10 cellular contexts compared by ENCODE assay signal in the genomic region with DNA sequence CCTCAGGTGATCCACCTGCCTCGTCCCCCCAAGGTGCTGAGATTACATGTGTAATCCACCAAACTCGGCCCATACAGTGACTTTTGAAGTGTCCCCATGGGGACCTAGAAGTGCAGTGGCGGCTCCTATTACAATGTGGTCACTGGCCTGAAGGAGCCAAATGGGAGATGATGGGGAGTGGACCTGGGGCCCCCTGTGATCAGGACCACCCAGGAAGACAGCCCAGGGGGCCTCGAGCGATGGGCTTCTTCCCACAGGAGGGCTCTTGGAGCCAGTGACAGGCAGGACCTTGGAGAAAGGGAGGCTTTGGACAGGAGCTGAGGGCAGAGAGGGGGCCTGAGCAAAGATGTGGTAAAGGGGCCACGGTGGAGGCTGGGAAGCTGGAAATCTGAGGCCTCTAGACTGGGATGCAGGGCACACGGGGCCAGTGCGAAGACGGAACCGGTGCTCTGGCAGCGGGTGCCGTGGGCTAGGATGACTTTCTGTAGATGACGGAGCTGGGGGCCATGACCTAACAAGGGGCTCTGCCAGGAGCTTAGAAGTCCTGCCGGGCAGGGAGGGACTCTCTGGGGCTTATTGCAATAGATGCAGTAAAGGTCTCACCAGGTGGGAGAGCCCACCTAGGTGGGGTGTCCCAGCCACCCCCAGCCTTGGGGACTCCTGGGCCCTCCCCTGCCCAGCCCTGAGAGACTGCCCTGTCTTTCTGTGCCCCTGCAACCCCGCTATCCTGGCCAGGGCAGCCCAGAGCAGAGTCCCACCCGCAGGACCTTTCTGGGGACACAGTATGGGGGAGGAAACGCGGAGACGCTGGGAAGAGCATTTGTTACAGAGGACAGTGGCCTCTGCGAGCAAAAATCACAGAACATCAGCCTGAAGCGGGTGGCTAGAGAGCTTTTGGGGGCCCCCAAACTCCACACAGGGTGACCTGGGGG. TPM values are rescaled to one million over a fixed set of nuclear protein-coding genes. Genes with fewer than 3 reads are reported as not detected.
DNase-seq lines count a peak whose midpoint lies in the region; ATAC-seq, FAIRE-seq and TF ChIP-seq lines count a peak whose summit lies in the region.
"Had no signal": no experiment of that assay in that cellular context is flagged by ENCODE, and none has a peak within 500 bp of the region (broad histone marks: within the 10 kb centered on the region; RNA-seq: fewer than 3 reads in every experiment).

No MANE protein-coding gene starts in this region.

- H3K36me3 Mint-ChIP-seq in Caco-2 (ENCODE audit: insufficient read depth, unreplicated experiment): peaks cover 8% of the 10 kb centered on the region

- no TSS peak for BruUV-seq in Caco-2 (replicated peaks; lab: Mats Ljungman, UMichigan)

- H3K27me3 ChIP-seq in Caco-2 (replicated peaks; ENCODE audit: control insufficient read depth, insufficient read depth, low read length) (no peaks in the 10 kb centered on the region), OCI-LY3 (ENCODE audit: low read depth, low read length) (no peaks in the 10 kb centered on the region), esophagus muscularis mucosa (no peaks in the 10 kb centered on the region), pancreas (no peaks in the 10 kb centered on the region)
- H3K27me3 ChIP-seq: adrenal gland had no signal

- peaks cover 7% of the 10 kb centered on the region for H3K4me1 Mint-ChIP-seq in Caco-2 (ENCODE audit: low read depth, unreplicated experiment)

- CTCF ChIA-PET in Caco-2 (lab: Charles Lee): interaction anchor here (0.6 kb wide), 1 partner anchor 121 kb away, joined by 3 read pairs; no protein-coding TSS in a partner anchor

- peak overlapping the region; percentile 79 for H3K9ac ChIP-seq in OCI-LY3 (ENCODE audit: low read length)

- no peak overlapping the region for H3K4me3 Mint-ChIP-seq in Caco-2 (ENCODE audit: unreplicated experiment)

- peak overlapping the region; percentile 15 for H3K27ac Mint-ChIP-seq in Caco-2 (ENCODE audit: unreplicated experiment)

- H3K9me3 ChIP-seq in Caco-2: no peaks in the 10 kb centered on the region
- no peaks in the 10 kb centered on the region for H3K9me3 ChIP-seq in OCI-LY3 (ENCODE audit: insufficient read depth, low read length)
- no peaks in the 10 kb centered on the region for H3K9me3 ChIP-seq in esophagus muscularis mucosa
- no peaks in the 10 kb centered on the region for H3K9me3 ChIP-seq in pancreas
- H3K9me3 ChIP-seq: adrenal gland had no signal

- peaks cover 48% of the 10 kb centered on the region for H3K4me1 ChIP-seq in Caco-2
- H3K4me1 ChIP-seq in OCI-LY3 (ENCODE audit: low read length): peaks cover 91% of the 10 kb centered on the region
- H3K4me1 ChIP-seq in esophagus muscularis mucosa: peaks cover 34 to 57% (median 52%) of the 10 kb centered on the region in 4 donors
- peaks cover 24 to 57% (median 37%) of the 10 kb centered on the region in 3 donors for H3K4me1 ChIP-seq in pancreas

- no peak for ATAC-seq in pancreas

- intact Hi-C loops in Caco-2 (cut with micrococcal nuclease; ENCODE audit: unreplicated experiment): no loop called here
- intact Hi-C loops in esophagus muscularis mucosa (cut with DNase I): no loop called here
- intact Hi-C loops in pancreas (cut with DNase I): no loop called here

- POLR2A ChIA-PET in Caco-2 (lab: Charles Lee): no interaction called here

- H3K4me3 ChIP-seq in Caco-2 (ENCODE audit: low read depth, low read length): no peak overlapping the region
- no peak overlapping the region for H3K4me3 ChIP-seq in OCI-LY3 (ENCODE audit: low read length)
- H3K4me3 ChIP-seq in esophagus muscularis mucosa: no peak overlapping the region
- no peak overlapping the region for H3K4me3 ChIP-seq in pancreas
- H3K4me3 ChIP-seq: adrenal gland had no signal

- H2AFZ ChIP-seq in OCI-LY3 (ENCODE audit: low read depth, low read length): no peak overlapping the region

- peak overlapping the region; percentile 61 for H3K4me2 ChIP-seq in OCI-LY3 (ENCODE audit: low read length)

- DNase-seq in Caco-2: no peak
- no peak for DNase-seq in esophagus muscularis mucosa (ENCODE audit: extremely low spot score)
- DNase-seq in pancreas: peak in 5 of 6 donors; percentile 16 to 63 (median 31)
- no peak for DNase-seq in HK-2 (ENCODE audit: unreplicated experiment)
- no peak for DNase-seq in amniotic stem cell (lab: John Stamatoyannopoulos, UW)
- no peak for DNase-seq in NCI-H82 (lab: John Stamatoyannopoulos, UW)

- H3K36me3 ChIP-seq in Caco-2 (ENCODE audit: control insufficient read depth, insufficient read depth, low read length) (no peaks in the 10 kb centered on the region), OCI-LY3 (replicated peaks; ENCODE audit: low read depth, low read length) (peaks cover 5% of the 10 kb centered on the region), esophagus muscularis mucosa (no peaks in the 10 kb centered on the region), pancreas (no peaks in the 10 kb centered on the region)
- H3K36me3 ChIP-seq: adrenal gland had no signal

- H4K20me1 ChIP-seq in OCI-LY3 (ENCODE audit: insufficient read depth, low read length): no peaks in the 10 kb centered on the region

- peak overlapping the region; percentile 94 for H3K27ac ChIP-seq in OCI-LY3 (ENCODE audit: low read length)
- H3K27ac ChIP-seq in esophagus muscularis mucosa (replicated peaks in 1 of 4): peak overlapping the region; percentile 28 to 70 (median 57)
- H3K27ac ChIP-seq in pancreas: peak overlapping the region; percentile 56 to 83 (median 82)

- 90% methylated on average over 19 of the region's 21 CpGs for WGBS in esophagus muscularis mucosa
- 82 to 83% methylated on average over 21 of the region's 21 CpGs for WGBS in pancreas, 2 donors

- no peaks in the 10 kb centered on the region for H3K27me3 Mint-ChIP-seq in Caco-2 (ENCODE audit: insufficient read depth, unreplicated experiment)

- no peak for TF ChIP-seq POLR2A in esophagus muscularis mucosa (IDR thresholded peaks at IDR 0.05; ENCODE audit: low read depth)

- no peak for FAIRE-seq in pancreas (lab: Jason Lieb, UNC)

- H3K79me2 ChIP-seq in OCI-LY3 (ENCODE audit: low read length): peaks cover 3% of the 10 kb centered on the region; the same call in 1 of the 2 replicates

- no peaks in the 10 kb centered on the region for H3K9me3 Mint-ChIP-seq in Caco-2 (ENCODE audit: unreplicated experiment)

- TF ChIP-seq EP300 in esophagus muscularis mucosa (IDR thresholded peaks at IDR 0.05): no peak

- TF ChIP-seq CTCF in Caco-2 (IDR thresholded peaks at IDR 0.05; ENCODE audit: insufficient read depth in 1 of 2, low read depth in 1 of 2, low read length in 1 of 2, severe bottlenecking in 1 of 2, unreplicated experiment in 1 of 2) (no peak), OCI-LY3 (IDR thresholded peaks at IDR 0.05; ENCODE audit: low read depth, low read length) (no peak), esophagus muscularis mucosa (IDR thresholded peaks at IDR 0.05) (no peak), pancreas (IDR thresholded peaks at IDR 0.05) (no peak)

RNA-seq across cellular contexts. Expression of a gene that starts 2.7 kb away (rescaled TPM):
- total RNA-seq in Caco-2 (2022) (not detected in 2 replicates), esophagus muscularis mucosa (not detected), pancreas (not detected)
- not detected for polyA plus RNA-seq in pancreas
- total RNA-seq: adrenal gland, myocyte, SK-MEL-5 had no signal
- polyA plus RNA-seq: adrenal gland had no signal

RNA-seq across cellular contexts. Expression of a gene that starts 12.9 kb away (rescaled TPM):
- total RNA-seq in Caco-2 (2022): not detected in 2 replicates
- total RNA-seq in esophagus muscularis mucosa: 1 to 10 TPM; 1.3 to 5.3 (median 2.3) TPM
- total RNA-seq in pancreas: 1 to 10 TPM in 5 of 6 donors, under 1 TPM in 1; 0.51 to 6.0 (median 2.2) TPM
- 1 to 10 TPM; 1.5 to 2.9 TPM for polyA plus RNA-seq in pancreas
- total RNA-seq: myocyte had no signal

RNA-seq across cellular contexts. Expression of a gene that starts 14.9 kb away (rescaled TPM):
- total RNA-seq in Caco-2 (2022) (77.7 and 84.7 TPM in 2 replicates), esophagus muscularis mucosa (10 to 100 TPM; 14.4 to 21.4 (median 18.5) TPM), pancreas (10 to 100 TPM; 15.6 to 49.9 (median 21.7) TPM)
- polyA plus RNA-seq in pancreas: 10 to 100 TPM; 39.5 to 61.2 TPM

RNA-seq across cellular contexts. Expression of a gene that starts 24.9 kb away (rescaled TPM):
- total RNA-seq in Caco-2 (2022) (169 and 193 TPM in 2 replicates), esophagus muscularis mucosa (100 to 1,000 TPM in 2 of 4 donors, 10 to 100 TPM in 2; 63.1 to 164 (median 124) TPM), pancreas (10 to 100 TPM; 52.3 to 93.8 (median 83.8) TPM)
- 10 to 100 TPM; 89.1 to 94.2 TPM for polyA plus RNA-seq in pancreas

RNA-seq across cellular contexts. Expression of a gene that starts 43.4 kb away (rescaled TPM):
- total RNA-seq in Caco-2 (2022) (171 and 190 TPM in 2 replicates), esophagus muscularis mucosa (10 to 100 TPM in 2 of 4 donors, 1 to 10 TPM in 2; 7.9 to 22.1 (median 14.5) TPM), pancreas (1 to 10 TPM; 1.3 to 4.2 (median 3.2) TPM)
- polyA plus RNA-seq in pancreas: 1 to 10 TPM; 1.2 to 2.2 TPM

Comparison
In these comparisons a context has a peak if more than half of its experiments do, and no peak if none do; other contexts are left out.
1. DNase-seq: peak in pancreas (5 of 6); none in Caco-2 (0 of 2), esophagus muscularis mucosa (single experiment), HK-2 (single experiment), amniotic stem cell (single experiment) and NCI-H82 (single experiment).
2. Peak in every context shown above with its lines, with median percentiles within 50 percentile points of each other: H3K27ac ChIP-seq.